In the genomic region with DNA sequence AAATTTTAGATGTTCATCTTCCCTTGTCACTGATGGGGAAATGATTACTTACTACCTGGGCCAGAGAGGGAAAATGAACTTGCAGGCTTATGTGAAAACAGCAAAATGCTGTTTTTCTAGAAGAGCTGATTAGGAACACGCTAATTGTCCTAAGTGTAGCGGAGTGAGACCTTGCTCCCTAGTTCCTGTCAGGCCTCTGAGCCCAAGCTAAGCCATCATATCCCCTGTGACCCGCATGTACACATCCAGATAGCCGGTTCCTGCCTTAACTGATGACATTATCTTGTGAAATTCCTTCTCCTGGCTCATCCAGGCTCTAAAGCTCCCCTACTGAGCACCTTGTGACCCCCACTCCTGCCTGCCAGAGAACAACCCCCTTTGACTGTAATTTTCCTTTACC, we compare ENCODE assay signal across 7 cellular contexts.
DNase-seq lines count a peak whose midpoint lies in the region; FAIRE-seq and TF ChIP-seq lines count a peak whose summit lies in the region.
"Not testable (repeated sequence)": the region's sequence is repeated elsewhere in the genome, so short reads cannot be mapped to it uniquely, and the experiment has no call there.

No MANE protein-coding gene starts in this region.

- not testable (repeated sequence) for H3K4me3 Mint-ChIP-seq in activated CD4-positive, alpha-beta T cell treated with anti-CD3 and anti-CD28 coated beads, Interleukin-2, amount 10 ng/mL, durations not matched to agents 24 days and 14 days; MCF 10A (ENCODE audit: unreplicated experiment)

- not testable (repeated sequence) for H3K4me1 ChIP-seq in HEK293 (ENCODE audit: control insufficient read depth, insufficient read depth, low read length); endocrine pancreas (ENCODE audit: control insufficient read depth, insufficient read depth, low read length)
- H3K4me1 ChIP-seq in keratinocyte (ENCODE audit: control insufficient read depth, extremely low read depth, insufficient read depth, low read length) (peaks cover 27% of the 10 kb centered on the region), parathyroid adenoma (peaks cover 52% of the 10 kb centered on the region)

- H3K27me3 Mint-ChIP-seq in activated CD4-positive, alpha-beta T cell treated with anti-CD3 and anti-CD28 coated beads, Interleukin-2, amount 10 ng/mL, durations not matched to agents 24 days and 14 days; MCF 10A (ENCODE audit: insufficient read depth, unreplicated experiment): not testable (repeated sequence)

- H3K9me3 ChIP-seq in HEK293 (ENCODE audit: control insufficient read depth, insufficient read depth, low read depth, low read length); endocrine pancreas (ENCODE audit: control insufficient read depth, low read length); keratinocyte (ENCODE audit: control insufficient read depth, low read depth, low read length); parathyroid adenoma (ENCODE audit: control insufficient read depth, low read length): not testable (repeated sequence)

- not testable (repeated sequence) for H3K9me1 ChIP-seq in keratinocyte (ENCODE audit: control insufficient read depth, extremely low read depth, insufficient read depth, low read length)

- not testable (repeated sequence) for BruUV-seq in MCF 10A (replicated peaks; lab: Mats Ljungman, UMichigan)

- H3K79me2 ChIP-seq in keratinocyte (ENCODE audit: control insufficient read depth, insufficient read depth, low read length), result not testable (repeated sequence)
- peaks cover 12% of the 10 kb centered on the region for H3K79me2 ChIP-seq in parathyroid adenoma

- peak overlapping the region; percentile 49 for H3K27ac Mint-ChIP-seq in activated CD4-positive, alpha-beta T cell treated with anti-CD3 and anti-CD28 coated beads, Interleukin-2, amount 10 ng/mL, durations not matched to agents 24 days and 14 days
- H3K27ac Mint-ChIP-seq in MCF 10A (ENCODE audit: low read depth, unreplicated experiment), result peak overlapping the region; percentile 10

- not testable (repeated sequence) for H4K20me1 ChIP-seq in keratinocyte (ENCODE audit: control insufficient read depth, extremely low read depth, insufficient read depth, low read length)

- CTCF ChIA-PET in HEK293 (lab: Yijun Ruan, JAX), result not testable (repeated sequence)
- CTCF ChIA-PET in MCF 10A (lab: Yijun Ruan, JAX), result interaction anchor here (0.6 to 2.3 kb wide), 2 partner anchors 53 to 58 kb away, joined by 3 to 8 read pairs; no protein-coding TSS in a partner anchor

- not testable (repeated sequence) for TF ChIP-seq CTCF in HEK293 (tag by site-specific recombination; IDR thresholded peaks at IDR 0.05); MCF 10A (IDR thresholded peaks at IDR 0.05; ENCODE audit: unreplicated experiment); keratinocyte (optimal IDR thresholded peaks at IDR 0.05 in 1 of 3, IDR thresholded peaks at IDR 0.05 in 1 of 3, conservative IDR thresholded peaks at IDR 0.05 in 1 of 3; ENCODE audit: extremely low read depth in 1 of 3, insufficient read depth in 2 of 3, low read length in 3 of 3); parathyroid adenoma (IDR thresholded peaks at IDR 0.05)

- H3K9me3 Mint-ChIP-seq in activated CD4-positive, alpha-beta T cell treated with anti-CD3 and anti-CD28 coated beads, Interleukin-2, amount 10 ng/mL, durations not matched to agents 24 days and 14 days; MCF 10A (ENCODE audit: unreplicated experiment): not testable (repeated sequence)

- not testable (repeated sequence) for H3K4me2 ChIP-seq in keratinocyte (ENCODE audit: control insufficient read depth, extremely low read depth, insufficient read depth, low read depth, low read length)
- H3K4me2 ChIP-seq in parathyroid adenoma (ENCODE audit: low read length), result peak overlapping the region; percentile 41

- dilution Hi-C loops in keratinocyte (cut with MboI; ENCODE audit: extremely low pct_ligation_motif_present, low sequenced_read_pairs), result not testable (repeated sequence)

- peaks cover 10% of the 10 kb centered on the region for H3K36me3 Mint-ChIP-seq in activated CD4-positive, alpha-beta T cell treated with anti-CD3 and anti-CD28 coated beads, Interleukin-2, amount 10 ng/mL, durations not matched to agents 24 days and 14 days (ENCODE audit: low read depth)
- not testable (repeated sequence) for H3K36me3 Mint-ChIP-seq in MCF 10A (ENCODE audit: insufficient read depth, unreplicated experiment)

- not testable (repeated sequence) for H3K36me3 ChIP-seq in HEK293 (ENCODE audit: control insufficient read depth in 2 of 2, insufficient read depth in 1 of 2, low read length in 2 of 2); endocrine pancreas (ENCODE audit: control insufficient read depth, insufficient read depth, low read length); keratinocyte (ENCODE audit: control insufficient read depth in 2 of 2, extremely low read depth in 1 of 2, insufficient read depth in 2 of 2, low read length in 2 of 2); parathyroid adenoma (ENCODE audit: control insufficient read depth, insufficient read depth, low read length)

- intact Hi-C loops in activated CD4-positive, alpha-beta T cell treated with anti-CD3 and anti-CD28 coated beads, Interleukin-2, amount 10 ng/mL, durations not matched to agents 24 days and 14 days (cut with micrococcal nuclease); MCF 10A (cut with micrococcal nuclease): not testable (repeated sequence)

- H3K9ac ChIP-seq in endocrine pancreas (ENCODE audit: control insufficient read depth, insufficient read depth, low read length), result peak overlapping the region; percentile 14
- H3K9ac ChIP-seq in keratinocyte (ENCODE audit: control insufficient read depth, extremely low read depth, insufficient read depth, low read length); parathyroid adenoma: not testable (repeated sequence)

- not testable (repeated sequence) for H3K27me3 ChIP-seq in endocrine pancreas (ENCODE audit: control insufficient read depth, insufficient read depth, low read length); keratinocyte (ENCODE audit: control insufficient read depth, extremely low read depth, insufficient read depth, low read length); parathyroid adenoma (ENCODE audit: control insufficient read depth, insufficient read depth, low read length)

- POLR2A ChIA-PET in HEK293 (lab: Yijun Ruan, JAX), result not testable (repeated sequence)
- POLR2A ChIA-PET in MCF 10A (lab: Yijun Ruan, JAX), result interaction anchor here (0.6 to 2.4 kb wide), 10 partner anchors 10 to 141 kb away, joined by 3 to 18 read pairs (median 6); a partner anchor contains a TSS

- H3K4me1 Mint-ChIP-seq in activated CD4-positive, alpha-beta T cell treated with anti-CD3 and anti-CD28 coated beads, Interleukin-2, amount 10 ng/mL, durations not matched to agents 24 days and 14 days, result peaks cover 45% of the 10 kb centered on the region
- peaks cover 23% of the 10 kb centered on the region for H3K4me1 Mint-ChIP-seq in MCF 10A (ENCODE audit: insufficient read depth, unreplicated experiment)

- DNase-seq in activated CD4-positive, alpha-beta T cell treated with anti-CD3 and anti-CD28 coated beads, Interleukin-2, amount 10 ng/mL, durations not matched to agents 24 days and 14 days; MCF 10A (ENCODE audit: unreplicated experiment); keratinocyte (ENCODE audit: low read depth, low spot score); substantia nigra (lab: John Stamatoyannopoulos, UW): not testable (repeated sequence)

- not testable (repeated sequence) for H3K27ac ChIP-seq in HEK293 (ENCODE audit: extremely low read depth, low read depth, low read length)
- peak overlapping the region; percentile 90 for H3K27ac ChIP-seq in keratinocyte (ENCODE audit: control insufficient read depth, insufficient read depth, low read length)
- peak overlapping the region; percentile 97 for H3K27ac ChIP-seq in parathyroid adenoma
- H3K27ac ChIP-seq in substantia nigra (ENCODE audit: low read depth, low read length, poor library complexity, severe bottlenecking), result peak overlapping the region; percentile 99

- H2AFZ ChIP-seq in keratinocyte (ENCODE audit: control insufficient read depth, low read length), result not testable (repeated sequence)
- H2AFZ ChIP-seq in parathyroid adenoma, result peak overlapping the region; percentile 68

- not testable (repeated sequence) for H3K4me3 ChIP-seq in HEK293 (ENCODE audit: low read depth, low read length); endocrine pancreas (ENCODE audit: control insufficient read depth, insufficient read depth, low read length); keratinocyte (ENCODE audit: control insufficient read depth in 2 of 3, extremely low read depth in 1 of 3, insufficient read depth in 2 of 3, low read depth in 1 of 3, low read length in 3 of 3)
- peak overlapping the region; percentile 15 for H3K4me3 ChIP-seq in parathyroid adenoma (ENCODE audit: low read depth, low read length)

- not testable (repeated sequence) for FAIRE-seq in keratinocyte (lab: Jason Lieb, UNC)

TF ChIP-seq in HEK293, 187 proteins besides CTCF, POLR2A, EP300 and RAD21:
- 0 out of 2 replicates have a peak, but pooled peaks have one; percentile 20 for TF ChIP-seq GLIS1 (tag by site-specific recombination; IDR thresholded peaks at IDR 0.05)
TF ChIP-seq in HEK293: peak in this region for 1; not testable (repeated sequence) for 186.
